8 cellular contexts compared by ENCODE assay signal in genomic region chr17:47323382-47324223, GRCh38. TPM values are rescaled to one million over a fixed set of nuclear protein-coding genes. Genes with fewer than 3 reads are reported as not detected.
DNase-seq lines count a peak whose midpoint lies in the region; ATAC-seq, FAIRE-seq and TF ChIP-seq lines count a peak whose summit lies in the region.

A gene with protein sequence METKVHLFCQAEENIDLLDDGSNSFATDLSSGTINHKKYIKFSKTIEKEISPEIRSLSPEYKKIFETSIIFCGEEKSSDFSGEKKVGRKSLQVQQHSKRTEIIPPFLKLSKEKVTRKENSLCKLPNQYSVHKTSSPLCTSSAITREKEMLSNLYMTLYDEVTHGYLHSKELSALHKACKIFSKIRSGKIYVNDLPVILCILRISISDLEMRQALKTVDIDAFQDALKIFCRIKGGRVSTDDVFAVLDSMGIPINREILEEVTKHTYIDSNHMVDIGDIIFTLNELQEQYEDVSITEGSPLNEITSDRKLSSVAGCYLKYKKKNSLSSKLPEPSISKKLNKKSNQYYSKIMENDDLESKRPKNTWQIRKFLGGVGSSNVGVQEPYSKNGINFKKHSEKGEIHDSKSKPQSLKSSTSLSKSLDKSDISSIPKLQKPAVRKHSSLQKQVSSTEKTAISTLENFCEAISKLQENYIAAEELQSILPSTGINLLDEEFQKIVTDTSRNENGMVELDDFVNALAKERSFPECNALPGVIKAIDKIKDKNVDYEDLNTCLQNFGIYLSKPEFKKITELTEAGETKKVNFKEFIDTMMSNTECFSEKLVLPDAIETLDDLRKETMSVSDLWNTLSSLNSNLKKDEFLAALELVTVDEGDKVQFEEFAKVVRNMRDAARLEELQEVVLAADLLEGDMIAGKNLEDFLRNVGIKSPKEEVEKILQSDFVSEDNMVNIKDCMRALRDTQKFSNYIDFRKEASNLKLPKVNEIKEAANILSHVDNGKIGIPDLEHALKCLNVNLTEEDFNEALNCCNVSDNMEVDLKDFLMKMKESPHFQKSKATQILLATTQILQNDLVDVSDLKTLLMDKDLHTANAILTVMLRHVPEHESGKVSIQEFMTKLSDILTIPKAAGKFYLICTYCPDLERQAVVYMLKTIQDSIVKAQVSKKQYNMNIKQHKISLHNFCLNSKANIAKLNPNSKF (plus strand): TSS chr17:47323955. CDS start chr17:47328354, 4,399 bp downstream.

- peak; percentile 96 to 99 for DNase-seq in Caco-2
- DNase-seq in HPDE6-E6E7 (ENCODE audit: extremely low spot score), result peak; percentile 74
- peak; percentile 86 for DNase-seq in NOMO-1 treated with DMSO at 0.1 percent for 48 hours (lab: John Stamatoyannopoulos, UW; ENCODE audit: unreplicated experiment)
- peak; percentile 79 for DNase-seq in activated CD8-positive, alpha-beta memory T cell treated with anti-CD3 and anti-CD28 coated beads, Interleukin-2, amount 50 U/mL, for 4 hours
- DNase-seq in endothelial cell of umbilical vein (ENCODE audit: low read depth, low spot score), result peak; percentile 94
- DNase-seq in midbrain (lab: John Stamatoyannopoulos, UW), result peak; percentile 28
- DNase-seq in stimulated activated CD8-positive, alpha-beta memory T cell treated with anti-CD3 and anti-CD28 coated beads, Interleukin-2, amount 100 ng/mL, for 1 hour (ENCODE audit: low read depth in 2 of 2), result peak; percentile 50 to 64

- TF ChIP-seq CTCF in Caco-2 (IDR thresholded peaks at IDR 0.05; ENCODE audit: insufficient read depth in 1 of 2, low read depth in 1 of 2, low read length in 1 of 2, severe bottlenecking in 1 of 2, unreplicated experiment in 1 of 2) (peak; percentile 26 to 28), endothelial cell of umbilical vein (IDR thresholded peaks at IDR 0.05; ENCODE audit: extremely low read depth in 1 of 2, insufficient read depth in 1 of 2, low read depth in 1 of 2, low read length in 2 of 2) (peak in 1 of 2 donors; percentile 13)

- H3K36me3 ChIP-seq in Caco-2 (ENCODE audit: control insufficient read depth, insufficient read depth, low read length), result no peaks in the 10 kb centered on the region
- no peaks in the 10 kb centered on the region for H3K36me3 ChIP-seq in endothelial cell of umbilical vein (ENCODE audit: control insufficient read depth in 2 of 2, extremely low read depth in 1 of 2, insufficient read depth in 2 of 2, low read length in 2 of 2)

- H3K27ac ChIP-seq in endothelial cell of umbilical vein (ENCODE audit: insufficient read depth, low read depth, low read length), result peak within 1 kb of the TSS; percentile 53

- intact Hi-C loops in Caco-2 (cut with micrococcal nuclease; ENCODE audit: unreplicated experiment) (no loop called here), endothelial cell of umbilical vein (cut with micrococcal nuclease) (loop anchor here (2.0 to 5.0 kb wide), 2 partner anchors 135 to 294 kb away; partner anchors contain the start of gene CDC27)

- no peaks in the 10 kb centered on the region for H3K79me2 ChIP-seq in endothelial cell of umbilical vein (ENCODE audit: control insufficient read depth, insufficient read depth, low read length)

- H3K9ac ChIP-seq in endothelial cell of umbilical vein (replicated peaks; ENCODE audit: extremely low read depth, insufficient read depth, low read length), result peak within 1 kb of the TSS; percentile 92

- POLR2A ChIA-PET in Caco-2 (lab: Charles Lee), result interaction anchor here (0.6 to 2.1 kb wide), 7 partner anchors 80 to 324 kb away, joined by 3 to 6 read pairs (median 3); partner anchors contain the start of gene CDC27
- POLR2A ChIA-PET in endothelial cell of umbilical vein (lab: Charles Lee), result interaction anchor here (1.4 kb wide), 1 partner anchor 8 kb away, joined by 5 read pairs; no protein-coding TSS in a partner anchor

- CTCF ChIA-PET in Caco-2 (lab: Charles Lee), result interaction anchor here (0.7 to 1.0 kb wide), 3 partner anchors 8 to 77 kb away, joined by 3 to 6 read pairs (median 3); no protein-coding TSS in a partner anchor
- CTCF ChIA-PET in endothelial cell of umbilical vein (lab: Charles Lee), result interaction anchor here (1.1 to 2.7 kb wide), 6 partner anchors 8 to 292 kb away, joined by 4 to 14 read pairs (median 6); no protein-coding TSS in a partner anchor

- H3K9me3 Mint-ChIP-seq in Caco-2 (ENCODE audit: unreplicated experiment), result no peaks in the 10 kb centered on the region

- H3K27me3 ChIP-seq in Caco-2 (replicated peaks; ENCODE audit: control insufficient read depth, insufficient read depth, low read length), result no peaks in the 10 kb centered on the region
- H3K27me3 ChIP-seq in endothelial cell of umbilical vein (ENCODE audit: control insufficient read depth in 2 of 2, insufficient read depth in 2 of 2, low read length in 2 of 2), result no peaks in the 10 kb centered on the region

- dilution Hi-C loops in endothelial cell of umbilical vein (cut with MboI; ENCODE audit: extremely low pct_ligation_motif_present, low sequenced_read_pairs), result no loop called here

- peak; percentile 95 for TF ChIP-seq POLR2A in endothelial cell of umbilical vein (IDR thresholded peaks at IDR 0.05; ENCODE audit: low read depth, low read length)

- peaks cover 19% of the 10 kb centered on the region for H3K36me3 Mint-ChIP-seq in Caco-2 (ENCODE audit: insufficient read depth, unreplicated experiment)

- BruUV-seq in Caco-2 (replicated peaks; lab: Mats Ljungman, UMichigan) (no TSS peak), endothelial cell of umbilical vein (replicated peaks; lab: Mats Ljungman, UMichigan) (TSS peak; percentile 73)

- peak within 1 kb of the TSS; percentile 100 for H3K27ac Mint-ChIP-seq in Caco-2 (ENCODE audit: unreplicated experiment)

- H3K9me3 ChIP-seq in Caco-2 (no peaks in the 10 kb centered on the region), endothelial cell of umbilical vein (replicated peaks; ENCODE audit: control insufficient read depth, insufficient read depth, low read length) (no peaks in the 10 kb centered on the region)

- H3K4me3 ChIP-seq in Caco-2 (ENCODE audit: low read depth, low read length), result peak within 1 kb of the TSS; percentile 50
- H3K4me3 ChIP-seq in endothelial cell of umbilical vein (replicated peaks in 1 of 3; ENCODE audit: insufficient read depth in 1 of 3, low read depth in 1 of 3, low read length in 3 of 3), result peak within 1 kb of the TSS; percentile 71 to 89 (median 73)

- H3K4me1 ChIP-seq in Caco-2 (peaks cover 5% of the 10 kb centered on the region), endothelial cell of umbilical vein (ENCODE audit: control insufficient read depth, extremely low read depth, insufficient read depth, low read length) (peaks cover 15% of the 10 kb centered on the region)

- H3K27me3 Mint-ChIP-seq in Caco-2 (ENCODE audit: insufficient read depth, unreplicated experiment), result no peaks in the 10 kb centered on the region

- peak; percentile 80 for ATAC-seq in GM19468 (IDR thresholded peaks at IDR 0.05; ENCODE audit: extremely low read depth, unreplicated experiment)

- peak within 1 kb of the TSS; percentile 100 for H3K4me3 Mint-ChIP-seq in Caco-2 (ENCODE audit: unreplicated experiment)

- peak; percentile 87 for FAIRE-seq in endothelial cell of umbilical vein (lab: Jason Lieb, UNC)

- no peaks in the 10 kb centered on the region for H4K20me1 ChIP-seq in endothelial cell of umbilical vein (replicated peaks; ENCODE audit: control insufficient read depth, extremely low read depth, insufficient read depth, low read length)

- H3K4me2 ChIP-seq in endothelial cell of umbilical vein (ENCODE audit: insufficient read depth, low read length), result peak within 1 kb of the TSS; percentile 97

- H3K4me1 Mint-ChIP-seq in Caco-2 (ENCODE audit: low read depth, unreplicated experiment), result peaks cover 20% of the 10 kb centered on the region

- H2AFZ ChIP-seq in endothelial cell of umbilical vein (ENCODE audit: low read depth, low read length), result peak within 1 kb of the TSS; percentile 96

- H3K9me1 ChIP-seq in endothelial cell of umbilical vein (replicated peaks; ENCODE audit: control insufficient read depth, extremely low read depth, insufficient read depth, low read length), result no peaks in the 10 kb centered on the region

TF ChIP-seq in endothelial cell of umbilical vein, 7 proteins besides CTCF, POLR2A, EP300 and RAD21:
- TF ChIP-seq MYC (IDR thresholded peaks at IDR 0.05; ENCODE audit: low read depth, low read length) (no peak), FOS (IDR thresholded peaks at IDR 0.05; ENCODE audit: borderline replicate concordance, insufficient read depth, low read length) (no peak), POLR2AphosphoS5 (IDR thresholded peaks at IDR 0.05; ENCODE audit: insufficient read depth, low read depth, low read length) (peak; percentile 97), GATA2 (IDR thresholded peaks at IDR 0.05; ENCODE audit: insufficient read depth, insufficient read length, low read depth, low read length) (no peak)
- TF ChIP-seq, protein P1, sequence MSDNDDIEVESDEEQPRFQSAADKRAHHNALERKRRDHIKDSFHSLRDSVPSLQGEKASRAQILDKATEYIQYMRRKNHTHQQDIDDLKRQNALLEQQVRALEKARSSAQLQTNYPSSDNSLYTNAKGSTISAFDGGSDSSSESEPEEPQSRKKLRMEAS (IDR thresholded peaks at IDR 0.05; ENCODE audit: insufficient read depth, insufficient read length), result peak; percentile 33

RNA-seq across cellular contexts. Expression of the gene that starts here (rescaled TPM):
- 5.1 and 6.4 TPM in 2 replicates for total RNA-seq in Caco-2 (2022)
- 8.3 and 12.9 TPM in 2 replicates for total RNA-seq in endothelial cell of umbilical vein
- 0.59 and 0.86 TPM in 2 replicates for polyA plus RNA-seq in endothelial cell of umbilical vein
- 0.57 and 0.65 TPM in 2 replicates for polyA plus RNA-seq in endothelial cell of umbilical vein (2011; cell fraction: cytosol; rRNA removed)
- polyA plus RNA-seq in endothelial cell of umbilical vein (2011; cell fraction: nucleus; rRNA removed), result 11.4 and 12.8 TPM in 2 replicates
- polyA plus RNA-seq in endothelial cell of umbilical vein (2012), result 3.4 and 3.6 TPM in 2 replicates
- 2.1 and 3.2 TPM in 2 replicates for polyA minus RNA-seq in endothelial cell of umbilical vein
- not detected for polyA minus RNA-seq in endothelial cell of umbilical vein (2011; cell fraction: cytosol; rRNA and poly(A)+ RNA removed)
- 17.6 and 23.9 TPM in 2 replicates for polyA minus RNA-seq in endothelial cell of umbilical vein (2011; cell fraction: nucleus; rRNA and poly(A)+ RNA removed)

Comparison
In these comparisons a context has a peak if more than half of its experiments do, and no peak if none do; other contexts are left out.
1. Peak in every context shown above with its lines: DNase-seq, ATAC-seq, H3K4me3 ChIP-seq and H3K27ac ChIP-seq.
2. DNase-seq: peak in every context shown above with its lines; median percentile 98 in Caco-2; 94 in endothelial cell of umbilical vein; 86 in NOMO-1 treated with DMSO at 0.1 percent for 48 hours; 79 in activated CD8-positive, alpha-beta memory T cell treated with anti-CD3 and anti-CD28 coated beads, Interleukin-2, amount 50 U/mL, for 4 hours; 74 in HPDE6-E6E7; 57 in stimulated activated CD8-positive, alpha-beta memory T cell treated with anti-CD3 and anti-CD28 coated beads, Interleukin-2, amount 100 ng/mL, for 1 hour; 28 in midbrain.